ENCODE assay signal across 24 cellular contexts in genomic region chr6:166433096-166433495, GRCh38.
"Had no signal": no experiment of that assay in that cellular context is flagged by ENCODE, and none has a peak within 500 bp of the region (broad histone marks: within the 10 kb centered on the region; RNA-seq: fewer than 3 reads in every experiment).

No MANE protein-coding gene starts in this region.

- H3K4me3 ChIP-seq: body of pancreas, coronary artery, dorsolateral prefrontal cortex, left lung, lung, pancreas, prostate gland, skin epidermis, thoracic aorta, uterus had no signal

- H3K27ac ChIP-seq: body of pancreas, coronary artery, dorsolateral prefrontal cortex, left lung, pancreas, prostate gland, skin epidermis, thoracic aorta, uterus had no signal

- ATAC-seq: activated CD4-positive, CD25-positive, alpha-beta regulatory T cell treated with anti-CD3 and anti-CD28 coated beads, Interleukin-2, amount 50 U/mL, for 24 hours; activated T-cell treated with anti-CD3 and anti-CD28 coated beads, Interleukin-2, amount 50 U/mL, for 72 hours; body of pancreas; left lung; naive thymus-derived CD4-positive, alpha-beta T cell; pancreas; sciatic nerve; stimulated activated naive CD8-positive, alpha-beta T cell treated with anti-CD3 and anti-CD28 coated beads, Interleukin-15, Interleukin-2, amounts not matched to agents 100 U/mL and 50 U/mL, for 24 hours had no signal

- H3K9me3 ChIP-seq: body of pancreas, left lung, pancreas, prostate gland, thoracic aorta, uterus had no signal

- H3K36me3 ChIP-seq: prostate gland, thoracic aorta, uterus had no signal

- DNase-seq: activated CD4-positive, alpha-beta T cell treated with anti-CD3 and anti-CD28 coated beads for 48 hours; activated CD4-positive, alpha-beta T cell treated with anti-CD3 and anti-CD28 coated beads, Interleukin-2, amount 50 U/mL, for 48 hours; activated naive CD4-positive, alpha-beta T cell; activated T-cell treated with anti-CD3 and anti-CD28 coated beads, Interleukin-2, amount 50 U/mL, for 72 hours; body of pancreas; effector memory CD4-positive, alpha-beta T cell; kidney glomerular epithelial cell; left lung; naive thymus-derived CD4-positive, alpha-beta T cell; pancreas; retina; stimulated activated CD4-positive, alpha-beta T cell treated with anti-CD3 and anti-CD28 coated beads, Interleukin-12 subunit alpha, Interleukin-12 subunit beta, amount 100 ng/mL, for 4 hours; stimulated activated CD4-positive, alpha-beta T cell treated with anti-CD3 and anti-CD28 coated beads, Interleukin-4, amount 100 ng/mL, for 1 hour; stimulated activated naive CD8-positive, alpha-beta T cell treated with anti-CD3 and anti-CD28 coated beads, Interleukin-15, Interleukin-2, amounts not matched to agents 100 U/mL and 50 U/mL, for 24 hours; trophoblast cell; uterus had no signal

- H3K27me3 ChIP-seq: body of pancreas, dorsolateral prefrontal cortex, left lung, pancreas, uterus had no signal

- H3K4me1 ChIP-seq: body of pancreas, pancreas, prostate gland, uterus had no signal
